ENCODE assay signal across 18 cellular contexts in genomic region chr7:50207682-50208255, GRCh38.
DNase-seq lines count a peak whose midpoint lies in the region; ATAC-seq, FAIRE-seq and TF ChIP-seq lines count a peak whose summit lies in the region.
"Had no signal": no experiment of that assay in that cellular context is flagged by ENCODE, and none has a peak within 500 bp of the region (broad histone marks: within the 10 kb centered on the region; RNA-seq: fewer than 3 reads in every experiment).

No MANE protein-coding gene starts in this region.

- ATAC-seq in CD4-positive, CD25-positive, alpha-beta regulatory T cell (ENCODE audit: low read depth in 2 of 2): no peak
- ATAC-seq in activated T-helper 17 cell treated with anti-CD3 and anti-CD28 coated beads, Interleukin-2, amount 50 U/mL, for 72 hours (replicated peaks): no peak
- ATAC-seq in left lung: peak; percentile 55

- peaks cover 19 to 86% (median 57%) of the 10 kb centered on the region in 4 donors for H3K4me1 Mint-ChIP-seq in CD4-positive, CD25-positive, alpha-beta regulatory T cell
- H3K4me1 Mint-ChIP-seq in activated T-helper 17 cell treated with anti-CD3 and anti-CD28 coated beads, Interleukin-2, amount 50 U/mL, for 72 hours: peaks cover 76% of the 10 kb centered on the region
- H3K4me1 Mint-ChIP-seq in mesothelial cell of epicardium: peaks cover 1% of the 10 kb centered on the region

- DNase-seq in NOMO-1 (lab: John Stamatoyannopoulos, UW; ENCODE audit: unreplicated experiment in 2 of 2) (peak; percentile 6 to 27), NOMO-1 treated with dmso at 0.1 percent for 144 hours (lab: John Stamatoyannopoulos, UW; ENCODE audit: unreplicated experiment) (no peak), left lung (peak; percentile 70 to 90), mesothelial cell of epicardium (ENCODE audit: low spot score in 2 of 2, unreplicated experiment in 2 of 2) (no peak), GM12892 (ENCODE audit: insufficient read length) (no peak), glomerular visceral epithelial cell (ENCODE audit: extremely low spot score) (no peak)
- no peak for DNase-seq in CD4-positive, CD25-positive, alpha-beta regulatory T cell
- DNase-seq: 8988T; activated CD4-positive, alpha-beta T cell treated with anti-CD3 and anti-CD28 coated beads, Interleukin-2, amount 50 U/mL, for 4 hours; cerebellar nuclear complex; COR-L47; glutamatergic neuron; NCI-H2029; NCI-H774 had no signal

- H3K36me3 Mint-ChIP-seq in CD4-positive, CD25-positive, alpha-beta regulatory T cell: no peaks in the 10 kb centered on the region
- H3K36me3 Mint-ChIP-seq in activated T-helper 17 cell treated with anti-CD3 and anti-CD28 coated beads, Interleukin-2, amount 50 U/mL, for 72 hours (ENCODE audit: low read depth): no peaks in the 10 kb centered on the region
- H3K36me3 Mint-ChIP-seq in mesothelial cell of epicardium: no peaks in the 10 kb centered on the region

- H3K27me3 Mint-ChIP-seq in CD4-positive, CD25-positive, alpha-beta regulatory T cell: no peaks in the 10 kb centered on the region
- H3K27me3 Mint-ChIP-seq in activated T-helper 17 cell treated with anti-CD3 and anti-CD28 coated beads, Interleukin-2, amount 50 U/mL, for 72 hours: no peaks in the 10 kb centered on the region
- peaks cover 36% of the 10 kb centered on the region for H3K27me3 Mint-ChIP-seq in mesothelial cell of epicardium (ENCODE audit: low read depth)

- no peak overlapping the region for H3K27ac ChIP-seq in CD4-positive, CD25-positive, alpha-beta regulatory T cell (ENCODE audit: insufficient read depth, low read length, poor library complexity, severe bottlenecking)
- peak overlapping the region in 1 of 2 donors; percentile 53 for H3K27ac ChIP-seq in left lung
- H3K27ac ChIP-seq: adrenal gland, tibial nerve had no signal

- H3K9me3 ChIP-seq in CD4-positive, CD25-positive, alpha-beta regulatory T cell (ENCODE audit: control insufficient read depth in 2 of 2, low read length in 2 of 2): no peaks in the 10 kb centered on the region
- H3K9me3 ChIP-seq in left lung: no peaks in the 10 kb centered on the region
- H3K9me3 ChIP-seq: adrenal gland, tibial nerve had no signal

- TF ChIP-seq POLR2A in GM12892 (IDR thresholded peaks at IDR 0.05; ENCODE audit: low read depth, low read length): no peak

- no peaks in the 10 kb centered on the region for H3K27me3 ChIP-seq in CD4-positive, CD25-positive, alpha-beta regulatory T cell (ENCODE audit: control insufficient read depth, insufficient read depth, low read length)
- H3K27me3 ChIP-seq in left lung: no peaks in the 10 kb centered on the region
- H3K27me3 ChIP-seq: adrenal gland, tibial nerve had no signal

- H3K9me3 Mint-ChIP-seq in CD4-positive, CD25-positive, alpha-beta regulatory T cell: no peaks in the 10 kb centered on the region
- H3K9me3 Mint-ChIP-seq in activated T-helper 17 cell treated with anti-CD3 and anti-CD28 coated beads, Interleukin-2, amount 50 U/mL, for 72 hours: no peaks in the 10 kb centered on the region
- no peaks in the 10 kb centered on the region for H3K9me3 Mint-ChIP-seq in mesothelial cell of epicardium

- TF ChIP-seq CTCF in left lung (IDR thresholded peaks at IDR 0.05): no peak
- TF ChIP-seq CTCF in mesothelial cell of epicardium (IDR thresholded peaks at IDR 0.05; ENCODE audit: unreplicated experiment): no peak

- H3K36me3 ChIP-seq in CD4-positive, CD25-positive, alpha-beta regulatory T cell (ENCODE audit: control insufficient read depth, insufficient read depth, low read length): no peaks in the 10 kb centered on the region
- H3K36me3 ChIP-seq in left lung: no peaks in the 10 kb centered on the region
- H3K36me3 ChIP-seq: adrenal gland, tibial nerve had no signal

- FAIRE-seq in GM12892 (lab: Jason Lieb, UNC): no peak
- FAIRE-seq: keratinocyte had no signal

- H3K4me3 Mint-ChIP-seq in CD4-positive, CD25-positive, alpha-beta regulatory T cell: peak overlapping the region in 3 of 4 donors; percentile 7 to 65 (median 48)
- peak overlapping the region; percentile 80 for H3K4me3 Mint-ChIP-seq in activated T-helper 17 cell treated with anti-CD3 and anti-CD28 coated beads, Interleukin-2, amount 50 U/mL, for 72 hours
- no peak overlapping the region for H3K4me3 Mint-ChIP-seq in mesothelial cell of epicardium

- peak overlapping the region; percentile 89 to 98 (median 94) for H3K27ac Mint-ChIP-seq in CD4-positive, CD25-positive, alpha-beta regulatory T cell
- peak overlapping the region; percentile 85 for H3K27ac Mint-ChIP-seq in activated T-helper 17 cell treated with anti-CD3 and anti-CD28 coated beads, Interleukin-2, amount 50 U/mL, for 72 hours
- H3K27ac Mint-ChIP-seq in mesothelial cell of epicardium: no peak overlapping the region

- no peak overlapping the region for H3K4me3 ChIP-seq in CD4-positive, CD25-positive, alpha-beta regulatory T cell (ENCODE audit: low read depth, low read length)
- H3K4me3 ChIP-seq in left lung: no peak overlapping the region
- H3K4me3 ChIP-seq: adrenal gland, tibial nerve had no signal

- intact Hi-C loops in left lung (cut with DNase I): no loop called here

- peaks cover 73% of the 10 kb centered on the region for H3K4me1 ChIP-seq in CD4-positive, CD25-positive, alpha-beta regulatory T cell (ENCODE audit: control insufficient read depth, insufficient read depth, low read length, poor library complexity, severe bottlenecking)
- peaks cover 0 to 45% of the 10 kb centered on the region in 2 donors for H3K4me1 ChIP-seq in left lung
- H3K4me1 ChIP-seq: adrenal gland had no signal

Comparison
In these comparisons a context has a peak if more than half of its experiments do, and no peak if none do; other contexts are left out.
1. DNase-seq: peak in NOMO-1 (2 of 2) and left lung (2 of 2); none in NOMO-1 treated with dmso at 0.1 percent for 144 hours (single experiment), CD4-positive, CD25-positive, alpha-beta regulatory T cell (0 of 3), mesothelial cell of epicardium (0 of 2), GM12892 (single experiment) and glomerular visceral epithelial cell (single experiment).